Comparison of ENCODE assay signal across 18 cellular contexts in the genomic region with DNA sequence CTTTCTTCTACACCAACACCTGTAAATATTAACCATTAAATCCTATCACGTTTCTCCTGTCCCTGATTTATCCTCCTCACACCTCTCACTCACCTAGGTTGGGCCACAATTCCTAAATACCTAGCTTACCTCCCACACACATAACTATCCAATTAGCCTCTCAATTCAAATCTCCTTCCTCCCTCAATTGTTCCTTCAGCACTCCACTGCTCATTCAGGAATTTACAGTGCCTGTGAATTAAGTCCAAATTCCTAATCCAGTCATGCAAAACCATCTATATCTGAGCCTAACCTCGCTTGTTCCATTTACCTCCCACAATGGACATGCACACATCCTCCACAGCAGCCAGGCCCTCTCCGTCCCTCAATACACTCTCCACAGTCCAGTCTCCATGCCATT. TPM values are rescaled to one million over a fixed set of nuclear protein-coding genes. Genes with fewer than 3 reads are reported as not detected.
A peak's percentile ranks its signal among the peaks of the same experiment; 100 is the strongest.
DNase-seq lines count a peak whose midpoint lies in the region; TF ChIP-seq lines count a peak whose summit lies in the region.
"Had no signal": no experiment of that assay in that cellular context is flagged by ENCODE, and none has a peak within 500 bp of the region (broad histone marks: within the 10 kb centered on the region; RNA-seq: fewer than 3 reads in every experiment).

No MANE protein-coding gene starts in this region.

- H3K4me1 Mint-ChIP-seq in H9 (peaks cover 14 to 17% of the 10 kb centered on the region in 2 experiments), type B pancreatic cell (ENCODE audit: unreplicated experiment) (no peaks in the 10 kb centered on the region)

- no peak overlapping the region for H3K4me3 ChIP-seq in trophoblast cell (ENCODE audit: low read depth, low read length)
- H3K4me3 ChIP-seq: A549, GM12878 had no signal

- no peaks in the 10 kb centered on the region for H3K23me2 ChIP-seq in H9 (ENCODE audit: insufficient read length, low read depth, low read length, poor library complexity, severe bottlenecking)

- H3T11ph ChIP-seq in H9 (ENCODE audit: low read length) = no peak overlapping the region

- DNase-seq in H9 (no peak), astrocyte of the hippocampus (ENCODE audit: low read depth, low spot score) (peak; percentile 37), iPS-NIHi11 (ENCODE audit: low spot score) (peak; percentile 22), trophoblast cell (no peak), DMS 273 treated with DMSO at 0.1 percent for 48 hours (lab: John Stamatoyannopoulos, UW) (no peak), GM19238 (ENCODE audit: insufficient read length, low spot score) (no peak), NCI-H82 (lab: John Stamatoyannopoulos, UW) (no peak), type B pancreatic cell (ENCODE audit: extremely low spot score, unreplicated experiment) (no peak)
- DNase-seq: CD4-positive, CD25-positive, alpha-beta regulatory T cell; DND-41; KG1; NCI-H1105 treated with DMSO at 0.1 percent for 48 hours; NCI-H2029 treated with DMSO at 0.1 percent for 48 hours; NCI-H2171; NCI-H526; SHP77 had no signal

- no peak overlapping the region for H4K12ac ChIP-seq in trophoblast cell (ENCODE audit: low read depth, low read length)

- H3K9me3 Mint-ChIP-seq in H9 = no peaks in the 10 kb centered on the region
- no peaks in the 10 kb centered on the region for H3K9me3 Mint-ChIP-seq in type B pancreatic cell
- H3K9me3 Mint-ChIP-seq: CD4-positive, CD25-positive, alpha-beta regulatory T cell had no signal

- H3K9me3 ChIP-seq in H9 (ENCODE audit: control insufficient read depth, low read depth, low read length) = no peaks in the 10 kb centered on the region
- H3K9me3 ChIP-seq in trophoblast cell (ENCODE audit: insufficient read depth, low read depth, low read length) = no peaks in the 10 kb centered on the region
- H3K9me3 ChIP-seq: A549 had no signal

- no peak overlapping the region for H2AFZ ChIP-seq in H9 (ENCODE audit: low read length)
- H2AFZ ChIP-seq in trophoblast cell (ENCODE audit: insufficient read depth, low read length, poor library complexity) = no peak overlapping the region

- H2BK20ac ChIP-seq in H9 (ENCODE audit: low read depth, low read length, poor library complexity, severe bottlenecking) = no peak overlapping the region

- no peak overlapping the region for H3K56ac ChIP-seq in H9 (ENCODE audit: insufficient read length, low read depth, low read length)

- no peaks in the 10 kb centered on the region for H3K27me3 Mint-ChIP-seq in H9 (ENCODE audit: low read depth)
- H3K27me3 Mint-ChIP-seq in type B pancreatic cell = no peaks in the 10 kb centered on the region
- H3K27me3 Mint-ChIP-seq: CD4-positive, CD25-positive, alpha-beta regulatory T cell had no signal

- H3K4me3 Mint-ChIP-seq in H9 (no peak overlapping the region), type B pancreatic cell (no peak overlapping the region)
- H3K4me3 Mint-ChIP-seq: CD4-positive, CD25-positive, alpha-beta regulatory T cell had no signal

- H4K20me1 ChIP-seq in H9 (ENCODE audit: control insufficient read depth, insufficient read depth, insufficient read length) = no peaks in the 10 kb centered on the region

- H3K9ac ChIP-seq in H9 (ENCODE audit: extremely low read depth, insufficient read length, low read length) = no peak overlapping the region
- no peak overlapping the region for H3K9ac ChIP-seq in trophoblast cell (ENCODE audit: low read length)

- H4K8ac ChIP-seq in H9 (replicated peaks; ENCODE audit: insufficient read length, low read depth, low read length) (no peak overlapping the region), trophoblast cell (ENCODE audit: low read depth, low read length) (no peak overlapping the region)

- no peak overlapping the region for H2AK5ac ChIP-seq in H9 (ENCODE audit: insufficient read length, low read length)
- H2AK5ac ChIP-seq in trophoblast cell (ENCODE audit: low read length) = no peak overlapping the region

- H2BK15ac ChIP-seq in H9 (ENCODE audit: low read depth, low read length) = no peak overlapping the region

- H3K36me3 Mint-ChIP-seq in H9 (ENCODE audit: insufficient read depth in 1 of 3, low read depth in 3 of 3) = peaks cover 10 to 73% (median 43%) of the 10 kb centered on the region in 3 experiments; a peak in 6 of 7 replicates
- H3K36me3 Mint-ChIP-seq in type B pancreatic cell = peaks cover 41% of the 10 kb centered on the region

- no peak overlapping the region for H3K14ac ChIP-seq in H9 (ENCODE audit: insufficient read depth, low read length)
- H3K14ac ChIP-seq in trophoblast cell (ENCODE audit: low read length) = no peak overlapping the region

- H3K79me1 ChIP-seq in H9 (ENCODE audit: insufficient read depth, low read depth, low read length, poor library complexity, severe bottlenecking) = no peaks in the 10 kb centered on the region
- no peaks in the 10 kb centered on the region for H3K79me1 ChIP-seq in trophoblast cell (ENCODE audit: low read length)

- H3K27me3 ChIP-seq in H9 (ENCODE audit: insufficient read depth, low read length) (no peaks in the 10 kb centered on the region), trophoblast cell (ENCODE audit: insufficient read depth, low read length) (no peaks in the 10 kb centered on the region)

- H2BK12ac ChIP-seq in H9 (ENCODE audit: insufficient read length, low read depth, low read length) (no peak overlapping the region), trophoblast cell (ENCODE audit: low read length) (no peak overlapping the region)

- no peak overlapping the region for H3K27ac ChIP-seq in H9 (ENCODE audit: insufficient read length, low read depth, low read length)
- H3K27ac ChIP-seq in trophoblast cell (ENCODE audit: low read depth, low read length) = no peak overlapping the region
- H3K27ac ChIP-seq: A549 had no signal

- H2BK5ac ChIP-seq in H9 (ENCODE audit: insufficient read length, low read length) = no peak overlapping the region
- H2BK5ac ChIP-seq in trophoblast cell (ENCODE audit: low read depth, low read length, poor library complexity) = no peak overlapping the region

- peaks cover 7 to 23% of the 10 kb centered on the region in 2 experiments for H3K36me3 ChIP-seq in trophoblast cell (ENCODE audit: control insufficient read depth in 1 of 2, insufficient read depth in 2 of 2, low read length in 2 of 2)

- H3K4me2 ChIP-seq in H9 (ENCODE audit: insufficient read depth, insufficient read length, low read length) = no peak overlapping the region
- no peak overlapping the region for H3K4me2 ChIP-seq in trophoblast cell (ENCODE audit: low read length)
- H3K4me2 ChIP-seq: A549 had no signal

- no peak overlapping the region for H3K23ac ChIP-seq in H9 (ENCODE audit: insufficient read length, low read depth, low read length)
- peak overlapping the region; percentile 85 for H3K23ac ChIP-seq in trophoblast cell (ENCODE audit: low read length)

- H2BK120ac ChIP-seq in H9 (ENCODE audit: low read depth, low read length, poor library complexity, severe bottlenecking) (no peak overlapping the region), trophoblast cell (ENCODE audit: insufficient read depth, low read length, poor library complexity) (no peak overlapping the region)

- peaks cover 3% of the 10 kb centered on the region; the same call in 1 of the 2 replicates for H3K4me1 ChIP-seq in H9 (ENCODE audit: insufficient read depth, low read length)
- no peaks in the 10 kb centered on the region for H3K4me1 ChIP-seq in trophoblast cell (ENCODE audit: control insufficient read depth in 1 of 2, insufficient read depth in 2 of 2, low read length in 2 of 2)
- H3K4me1 ChIP-seq: A549 had no signal

- no peak overlapping the region for H4K5ac ChIP-seq in H9 (ENCODE audit: insufficient read length, low read depth, low read length)

- TF ChIP-seq CTCF in H9 (conservative IDR thresholded peaks at IDR 0.05) (no peak), type B pancreatic cell (conservative IDR thresholded peaks at IDR 0.05) (no peak)

- H3K27ac Mint-ChIP-seq in H9 (peak overlapping the region; percentile 46 to 69 (median 65); a peak in 6 of 7 replicates), type B pancreatic cell (no peak overlapping the region)
- H3K27ac Mint-ChIP-seq: CD4-positive, CD25-positive, alpha-beta regulatory T cell had no signal

- H3K4ac ChIP-seq in H9 (ENCODE audit: low read depth, low read length) (no peak overlapping the region), trophoblast cell (ENCODE audit: low read depth, low read length) (no peak overlapping the region)

- H4K91ac ChIP-seq in H9 (ENCODE audit: insufficient read length, low read depth, low read length) (no peak overlapping the region), trophoblast cell (ENCODE audit: low read depth, low read length) (no peak overlapping the region)

- no peak overlapping the region for H3K18ac ChIP-seq in H9 (ENCODE audit: insufficient read length, low read depth, low read length)
- no peak overlapping the region for H3K18ac ChIP-seq in trophoblast cell (ENCODE audit: low read length)

- 100% methylated on average over 1 of the region's 3 CpGs for WGBS in H9 (ENCODE audit: extremely low coverage, insufficient read length, low lambda C conversion rate)
- WGBS in trophoblast cell (ENCODE audit: extremely low coverage, insufficient coverage, insufficient read length) = 100% methylated on average over 1 of the region's 3 CpGs

- no peaks in the 10 kb centered on the region for H3K79me2 ChIP-seq in H9 (ENCODE audit: insufficient read depth, low read length)
- H3K79me2 ChIP-seq in trophoblast cell (ENCODE audit: control insufficient read depth, insufficient read depth, low read length, poor library complexity) = no peaks in the 10 kb centered on the region

RNA-seq across cellular contexts. Expression of gene ANXA5, which starts 17.5 kb away (rescaled TPM):
- 231 and 234 TPM in 2 replicates for total RNA-seq in H9 (2021)
- polyA plus RNA-seq in trophoblast cell (2013) = 470 and 474 TPM in 2 replicates
- total RNA-seq in type B pancreatic cell (ENCODE audit: low replicate concordance) = 175 and 245 TPM in 2 replicates

Comparison
In these comparisons a context has a peak if more than half of its experiments do, and no peak if none do; other contexts are left out.
1. DNase-seq: peak in astrocyte of the hippocampus (single experiment) and iPS-NIHi11 (single experiment); none in H9 (single experiment), trophoblast cell (0 of 2), DMS 273 treated with DMSO at 0.1 percent for 48 hours (single experiment), GM19238 (single experiment), NCI-H82 (single experiment) and type B pancreatic cell (single experiment).